ENCODE assay signal across 20 cellular contexts in genomic region chr1:28815533-28815932, GRCh38. TPM values are rescaled to one million over a fixed set of nuclear protein-coding genes. Genes with fewer than 3 reads are reported as not detected.
DNase-seq lines count a peak whose midpoint lies in the region; ATAC-seq and TF ChIP-seq lines count a peak whose summit lies in the region.
"Had no signal": no experiment of that assay in that cellular context is flagged by ENCODE, and none has a peak within 500 bp of the region (broad histone marks: within the 10 kb centered on the region; RNA-seq: fewer than 3 reads in every experiment).

No MANE protein-coding gene starts in this region.

- H3K36me3 ChIP-seq in GM23338 (ENCODE audit: insufficient read depth) (no peaks in the 10 kb centered on the region), SJCRH30 (peaks cover 2% of the 10 kb centered on the region; the same call in 1 of the 2 replicates), testis (ENCODE audit: low read depth, missing control alignments) (no peaks in the 10 kb centered on the region)
- H3K36me3 ChIP-seq: ascending aorta, transverse colon had no signal

- WGBS in testis, 2 donors = 26 to 36% methylated on average over 2 to 8 of the region's 8 CpGs

- TF ChIP-seq CTCF in GM23338 (conservative IDR thresholded peaks at IDR 0.05; ENCODE audit: low read depth in 2 of 2) (no peak), neural crest cell (conservative IDR thresholded peaks at IDR 0.05) (no peak), testis (IDR thresholded peaks at IDR 0.05) (no peak), GM10248 (IDR thresholded peaks at IDR 0.05; ENCODE audit: control extremely low read depth, extremely low read depth, low read depth, missing control alignments) (no peak)

- H3K27ac ChIP-seq in GM23338 (ENCODE audit: low read depth) (no peak overlapping the region), SJCRH30 (peak overlapping the region; percentile 98), testis (no peak overlapping the region)
- H3K27ac ChIP-seq: ascending aorta, PC-9, transverse colon had no signal

- no peaks in the 10 kb centered on the region for H4K20me1 ChIP-seq in GM23338 (replicated peaks; ENCODE audit: insufficient read depth)

- H3K9me2 ChIP-seq in GM23338 (ENCODE audit: insufficient read depth) = no peaks in the 10 kb centered on the region

- no peaks in the 10 kb centered on the region for H3K79me2 ChIP-seq in GM23338 (replicated peaks; ENCODE audit: insufficient read depth)

- DNase-seq in NCI-H2107 treated with DMSO at 0.1 percent for 48 hours (lab: John Stamatoyannopoulos, UW; ENCODE audit: unreplicated experiment) (peak; percentile 41), NCI-H2107 (lab: John Stamatoyannopoulos, UW) (no peak), GM23338 (ENCODE audit: low spot score) (peak; percentile 24), SJCRH30 (peak; percentile 86 to 90), neural crest cell (ENCODE audit: low read depth, low spot score) (no peak), testis (no peak), GM10248 (ENCODE audit: extremely low spot score) (no peak)
- DNase-seq: activated gamma-delta T cell treated with Interleukin-2 at 50 U/mL for 16 hours; HFFc6; left cardiac atrium; NCI-H2029 treated with DMSO at 0.1 percent for 48 hours; NCI-H69; PC-9; stimulated activated CD4-positive, alpha-beta T cell treated with anti-CD3 and anti-CD28 coated beads, Interleukin-15, amount 100 ng/mL, for 24 hours; stimulated activated naive CD4-positive, alpha-beta T cell; transverse colon had no signal

- H3K9me3 Mint-ChIP-seq in GM23338 (peaks cover 3% of the 10 kb centered on the region; the same call in 1 of the 3 replicates), neural crest cell (no peaks in the 10 kb centered on the region)
- H3K9me3 Mint-ChIP-seq: HFFc6, mesothelial cell of epicardium had no signal

- intact Hi-C loops in testis (cut with DNase I; ENCODE audit: low total_unique reads) = no loop called here

- peaks cover 33% of the 10 kb centered on the region for H3K27me3 Mint-ChIP-seq in GM23338 (ENCODE audit: insufficient read depth, low read depth, poor library complexity)
- H3K27me3 Mint-ChIP-seq in neural crest cell (ENCODE audit: low read depth) = peaks cover 51% of the 10 kb centered on the region

- POLR2A ChIA-PET in GM10248 (lab: Yijun Ruan, JAX) = no interaction called here

- H3K4me3 Mint-ChIP-seq in GM23338 (no peak overlapping the region), neural crest cell (peak overlapping the region; percentile 31)
- H3K4me3 Mint-ChIP-seq: HFFc6, mesothelial cell of epicardium had no signal

- H3K4me2 ChIP-seq in GM23338 = no peak overlapping the region
- H3K4me2 ChIP-seq: PC-9 had no signal

- CTCF ChIA-PET in GM10248 (lab: Yijun Ruan, JAX) = interaction anchor here (0.8 to 1.4 kb wide), 4 partner anchors 11 to 62 kb away, joined by 3 to 4 read pairs (median 3); no protein-coding TSS in a partner anchor

- H2AFZ ChIP-seq in GM23338 = no peak overlapping the region
- H2AFZ ChIP-seq: PC-9 had no signal

- H3K4me1 Mint-ChIP-seq in GM23338 (peaks cover 15% of the 10 kb centered on the region), neural crest cell (peaks cover 42% of the 10 kb centered on the region)

- H3F3A ChIP-seq in GM23338 (replicated peaks; ENCODE audit: low read depth) = peaks cover 15% of the 10 kb centered on the region

- H3K36me3 Mint-ChIP-seq in GM23338 (ENCODE audit: low read depth) (no peaks in the 10 kb centered on the region), neural crest cell (ENCODE audit: low read depth) (no peaks in the 10 kb centered on the region)
- H3K36me3 Mint-ChIP-seq: mesothelial cell of epicardium had no signal

- no peak overlapping the region for H3K4me3 ChIP-seq in GM23338
- H3K4me3 ChIP-seq in SJCRH30 = peak overlapping the region; percentile 83
- no peak overlapping the region for H3K4me3 ChIP-seq in testis
- H3K4me3 ChIP-seq: ascending aorta, PC-9, transverse colon had no signal

- ATAC-seq in GM23338 (peak; percentile 12), GM21576 (IDR thresholded peaks at IDR 0.05; ENCODE audit: unreplicated experiment) (no peak)
- ATAC-seq: left cardiac atrium had no signal

- peaks cover 35% of the 10 kb centered on the region for H3K27me3 ChIP-seq in GM23338 (ENCODE audit: insufficient read depth)
- H3K27me3 ChIP-seq in SJCRH30 = no peaks in the 10 kb centered on the region
- H3K27me3 ChIP-seq in testis = no peaks in the 10 kb centered on the region
- H3K27me3 ChIP-seq: ascending aorta had no signal

- no peak for TF ChIP-seq POLR2A in testis (IDR thresholded peaks at IDR 0.05)

- H3K9me3 ChIP-seq in SJCRH30 (replicated peaks) (no peaks in the 10 kb centered on the region), testis (no peaks in the 10 kb centered on the region)
- H3K9me3 ChIP-seq: ascending aorta, transverse colon had no signal

- no peak overlapping the region for H3K27ac Mint-ChIP-seq in GM23338
- H3K27ac Mint-ChIP-seq in neural crest cell (ENCODE audit: unreplicated experiment) = no peak overlapping the region
- H3K27ac Mint-ChIP-seq: HFFc6, mesothelial cell of epicardium had no signal

- H3K4me1 ChIP-seq in GM23338 (ENCODE audit: insufficient read depth) = peaks cover 4% of the 10 kb centered on the region
- H3K4me1 ChIP-seq in SJCRH30 = peaks cover 38% of the 10 kb centered on the region
- H3K4me1 ChIP-seq in testis = peaks cover 7% of the 10 kb centered on the region
- H3K4me1 ChIP-seq: ascending aorta had no signal

TF ChIP-seq in GM23338, 12 proteins besides CTCF, POLR2A, EP300 and RAD21:
- no peak for TF ChIP-seq JUNB (IDR thresholded peaks at IDR 0.05; ENCODE audit: unreplicated experiment)

RNA-seq across cellular contexts. Expression of gene OPRD1, which starts 3.6 kb away (rescaled TPM):
- total RNA-seq in GM23338 (2014; rRNA removed; shearing (Covaris generic)) = 2.3 and 3.6 TPM in 2 replicates
- polyA plus RNA-seq in GM23338 (2016; fragmentation: Nextera tagmentation; extraction: Ambion mirVana) (0.55 and 1.3 TPM in 2 replicates), testis (ENCODE audit: insufficient read depth, low read depth, low replicate concordance) (0.18 TPM)
- total RNA-seq in SJCRH30 (2014; rRNA removed; shearing (Covaris generic)) = 58.0 and 60.2 TPM in 2 replicates
- total RNA-seq in neural crest cell (2.8 and 3.9 TPM in 2 replicates), testis (under 1 TPM; 0.63 to 0.74 TPM)
- total RNA-seq: ascending aorta, HFFc6, left cardiac atrium, M059J, PC-9 had no signal

Comparison
In these comparisons a context has a peak if more than half of its experiments do, and no peak if none do; other contexts are left out.
1. DNase-seq: peak in NCI-H2107 treated with DMSO at 0.1 percent for 48 hours (single experiment), GM23338 (single experiment) and SJCRH30 (2 of 2); none in NCI-H2107 (single experiment), neural crest cell (single experiment), testis (single experiment) and GM10248 (single experiment).
2. RNA of gene OPRD1, which starts 3.6 kb away (total RNA-seq): 58.0 to 60.2 TPM in SJCRH30; 2.8 to 3.9 TPM in neural crest cell, 2.3 to 3.6 TPM in GM23338 and 0.63 to 0.74 TPM in testis; every median in the first group is over 10 times any median in the second.